11 cellular contexts compared by ENCODE assay signal in genomic region chr18:48037481-48038271, GRCh38.
DNase-seq lines count a peak whose midpoint lies in the region; ATAC-seq, FAIRE-seq and TF ChIP-seq lines count a peak whose summit lies in the region.
"Had no signal": no experiment of that assay in that cellular context is flagged by ENCODE, and none has a peak within 500 bp of the region (broad histone marks: within the 10 kb centered on the region; RNA-seq: fewer than 3 reads in every experiment).

No MANE protein-coding gene starts in this region.

- peak; percentile 75 for ATAC-seq in SK-N-SH treated with all-trans-retinoic acid at 6 μM for 48 hours
- no peak for ATAC-seq in GM21526 (IDR thresholded peaks at IDR 0.05; ENCODE audit: low FRiP score, unreplicated experiment)

- no peak for FAIRE-seq in GM12891 (lab: Jason Lieb, UNC)

- H3K4me3 Mint-ChIP-seq in type B pancreatic cell = no peak overlapping the region

- TF ChIP-seq CTCF in right atrium auricular region (IDR thresholded peaks at IDR 0.05) (peak; percentile 21 to 67), type B pancreatic cell (conservative IDR thresholded peaks at IDR 0.05) (peak; percentile 26)

- H3K27ac ChIP-seq in right atrium auricular region = no peak overlapping the region

- H3K4me1 Mint-ChIP-seq in type B pancreatic cell (ENCODE audit: unreplicated experiment) = no peaks in the 10 kb centered on the region

- no peaks in the 10 kb centered on the region for H3K27me3 Mint-ChIP-seq in type B pancreatic cell

- peak; percentile 45 for DNase-seq in activated CD8-positive, alpha-beta memory T cell treated with anti-CD3 and anti-CD28 coated beads, Interleukin-2, amount 50 U/mL, for 48 hours
- DNase-seq in activated CD8-positive, alpha-beta memory T cell treated with anti-CD3 and anti-CD28 coated beads, Interleukin-2, amount 50 U/mL, for 4 hours = no peak
- DNase-seq in right atrium auricular region (ENCODE audit: low spot score) = no peak
- no peak for DNase-seq in type B pancreatic cell (ENCODE audit: extremely low spot score, unreplicated experiment)
- no peak for DNase-seq in GF-D8 (lab: John Stamatoyannopoulos, UW)
- DNase-seq in GM12891 (ENCODE audit: insufficient read length, low spot score) = no peak
- DNase-seq: activated CD4-positive, alpha-beta T cell treated with anti-CD3 and anti-CD28 coated beads, Interleukin-2, amount 50 U/mL, for 1 hour; effector memory CD4-positive, alpha-beta T cell; GOT3 had no signal

- H3K36me3 ChIP-seq in right atrium auricular region = no peaks in the 10 kb centered on the region

- H3K4me3 ChIP-seq in right atrium auricular region = no peak overlapping the region

- H3K27me3 ChIP-seq in right atrium auricular region = no peaks in the 10 kb centered on the region

- H3K27ac Mint-ChIP-seq in type B pancreatic cell = no peak overlapping the region

- H3K9me3 Mint-ChIP-seq in type B pancreatic cell = no peaks in the 10 kb centered on the region

- no peaks in the 10 kb centered on the region for H3K36me3 Mint-ChIP-seq in type B pancreatic cell

- no peak for TF ChIP-seq POLR2A in GM12891 (IDR thresholded peaks at IDR 0.05; ENCODE audit: low read depth, low read length)

- H3K9me3 ChIP-seq in right atrium auricular region = no peaks in the 10 kb centered on the region

- peaks cover 0 to 19% of the 10 kb centered on the region in 2 donors for H3K4me1 ChIP-seq in right atrium auricular region

TF ChIP-seq in SK-N-SH treated with all-trans-retinoic acid at 6 μM for 48 hours, 23 proteins besides CTCF, POLR2A, EP300 and RAD21 (continues in another document):
- no peak for TF ChIP-seq ZNF70 (CRISPR knock-in tag; IDR thresholded peaks at IDR 0.05)
- no peak for TF ChIP-seq CREB5 (CRISPR knock-in tag; IDR thresholded peaks at IDR 0.05; ENCODE audit: low read depth)
- TF ChIP-seq ZFP30 (CRISPR knock-in tag; IDR thresholded peaks at IDR 0.05) = no peak
- no peak for TF ChIP-seq ZNF8 (CRISPR knock-in tag; IDR thresholded peaks at IDR 0.05)
- no peak for TF ChIP-seq GLIS3 (CRISPR knock-in tag; IDR thresholded peaks at IDR 0.05)
- TF ChIP-seq ISL1 (CRISPR knock-in tag; IDR thresholded peaks at IDR 0.05) = no peak
- TF ChIP-seq POU6F1 (CRISPR knock-in tag; IDR thresholded peaks at IDR 0.05; ENCODE audit: borderline replicate concordance, low read depth) = no peak
- TF ChIP-seq ARNTL (CRISPR knock-in tag; IDR thresholded peaks at IDR 0.05; ENCODE audit: borderline replicate concordance, low read depth) = no peak

TF ChIP-seq in GM12891, 5 proteins besides CTCF, POLR2A, EP300 and RAD21:
- TF ChIP-seq POU2F2 (IDR thresholded peaks at IDR 0.05; ENCODE audit: low read depth, low read length) = no peak
- TF ChIP-seq POLR2AphosphoS5 (IDR thresholded peaks at IDR 0.05; ENCODE audit: low read depth, low read length) = no peak
- no peak for TF ChIP-seq SPI1 (IDR thresholded peaks at IDR 0.05; ENCODE audit: low read depth, low read length)
- no peak for TF ChIP-seq TAF1 (IDR thresholded peaks at IDR 0.05; ENCODE audit: low read depth, low read length)
- TF ChIP-seq PAX5 (IDR thresholded peaks at IDR 0.05; ENCODE audit: insufficient read depth, low read length, severe bottlenecking) = no peak
